ENCODE assay signal across 10 cellular contexts in genomic region chr2:24930768-24931167, GRCh38. TPM values are rescaled to one million over a fixed set of nuclear protein-coding genes. Genes with fewer than 3 reads are reported as not detected.
DNase-seq lines count a peak whose midpoint lies in the region; ATAC-seq, FAIRE-seq and TF ChIP-seq lines count a peak whose summit lies in the region.
"Had no signal": no experiment of that assay in that cellular context is flagged by ENCODE, and none has a peak within 500 bp of the region (broad histone marks: within the 10 kb centered on the region; RNA-seq: fewer than 3 reads in every experiment).

No MANE protein-coding gene starts in this region.

- intact Hi-C loops in lower lobe of right lung (cut with DNase I), result no loop called here
- intact Hi-C loops in kidney (cut with DNase I), result no loop called here

- no peak for FAIRE-seq in kidney (lab: Jason Lieb, UNC)
- FAIRE-seq: urothelium cell line had no signal

- no peak overlapping the region for H3K27ac ChIP-seq in lower lobe of right lung
- H3K27ac ChIP-seq in kidney (ENCODE audit: low read depth in 2 of 2, low read length in 2 of 2), result no peak overlapping the region

- H3K4me3 ChIP-seq in lower lobe of right lung, result no peak overlapping the region
- no peak overlapping the region for H3K4me3 ChIP-seq in kidney (ENCODE audit: low read length in 2 of 2)

- H3K27me3 Mint-ChIP-seq in brain, result no peaks in the 10 kb centered on the region

- peak; percentile 57 for DNase-seq in AG08396 (ENCODE audit: low spot score)
- DNase-seq in GM19238 (ENCODE audit: insufficient read length, low spot score), result peak; percentile 62
- DNase-seq in lower lobe of right lung, result no peak
- no peak for DNase-seq in kidney
- no peak for DNase-seq in NCI-H2196 treated with DMSO at 0.1 percent for 48 hours (lab: John Stamatoyannopoulos, UW; ENCODE audit: unreplicated experiment)
- no peak for DNase-seq in cerebellar nuclear complex (lab: John Stamatoyannopoulos, UW)

- H3K4me1 Mint-ChIP-seq in brain, result peaks cover 39% of the 10 kb centered on the region

- no peaks in the 10 kb centered on the region for H3K9me3 Mint-ChIP-seq in brain
- H3K9me3 Mint-ChIP-seq: nephron had no signal

- H3K27ac Mint-ChIP-seq in brain, result peak overlapping the region in 4 of 5 experiments; percentile 16 to 86 (median 84)
- H3K27ac Mint-ChIP-seq: nephron had no signal

- H3K36me3 Mint-ChIP-seq in brain, result no peaks in the 10 kb centered on the region

- H3K9me3 ChIP-seq in lower lobe of right lung (no peaks in the 10 kb centered on the region), kidney (ENCODE audit: control insufficient read depth in 1 of 2, low read length in 2 of 2) (no peaks in the 10 kb centered on the region)

- no peaks in the 10 kb centered on the region for H3K36me3 ChIP-seq in lower lobe of right lung
- no peaks in the 10 kb centered on the region for H3K36me3 ChIP-seq in kidney (ENCODE audit: control insufficient read depth in 1 of 2, insufficient read depth in 2 of 2, low read length in 2 of 2)

- TF ChIP-seq CTCF in brain (conservative IDR thresholded peaks at IDR 0.05), result no peak
- TF ChIP-seq CTCF in lower lobe of right lung (IDR thresholded peaks at IDR 0.05), result no peak
- TF ChIP-seq CTCF in kidney (IDR thresholded peaks at IDR 0.05; ENCODE audit: borderline replicate concordance, extremely low read depth, insufficient read depth), result no peak

- peaks cover 3% of the 10 kb centered on the region for H3K27me3 ChIP-seq in lower lobe of right lung (ENCODE audit: low read depth)

- H3K4me1 ChIP-seq in lower lobe of right lung (peaks cover 11% of the 10 kb centered on the region), kidney (ENCODE audit: control insufficient read depth in 1 of 2, insufficient read depth in 1 of 2, low read depth in 1 of 2, low read length in 2 of 2) (no peaks in the 10 kb centered on the region)

- H3K4me3 Mint-ChIP-seq in brain, result peak overlapping the region in 4 of 5 experiments; percentile 14 to 54 (median 34)
- H3K4me3 Mint-ChIP-seq: nephron had no signal

- H3K9ac ChIP-seq in kidney (ENCODE audit: low read length in 2 of 2), result no peak overlapping the region

- ATAC-seq in HG03196 (IDR thresholded peaks at IDR 0.05; ENCODE audit: unreplicated experiment), result peak; percentile 69
- ATAC-seq in lower lobe of right lung, result no peak

RNA-seq across cellular contexts. Expression of gene ADCY3, which starts 10.7 kb away (rescaled TPM):
- 37.4 TPM for polyA plus RNA-seq in brain (ENCODE audit: insufficient read depth, low read depth, low replicate concordance)
- 36.1 TPM for total RNA-seq in lower lobe of right lung
- 44.6 TPM for total RNA-seq in kidney
- 21.1 TPM for polyA plus RNA-seq in kidney (ENCODE audit: insufficient read depth, low read depth, low replicate concordance)

RNA-seq across cellular contexts. Expression of gene DNAJC27, which starts 41.0 kb away (rescaled TPM):
- polyA plus RNA-seq in brain (ENCODE audit: insufficient read depth, low read depth, low replicate concordance) (4.0 TPM), kidney (ENCODE audit: insufficient read depth, low read depth, low replicate concordance) (3.2 TPM)
- total RNA-seq in lower lobe of right lung (5.0 TPM), kidney (11.4 TPM)

Comparison
In these comparisons a context has a peak if more than half of its experiments do, and no peak if none do; other contexts are left out.
1. DNase-seq: peak in AG08396 (single experiment) and GM19238 (single experiment); none in lower lobe of right lung (single experiment), kidney (single experiment), NCI-H2196 treated with DMSO at 0.1 percent for 48 hours (single experiment) and cerebellar nuclear complex (0 of 2).